11 cellular contexts compared by ENCODE assay signal in the genomic region with DNA sequence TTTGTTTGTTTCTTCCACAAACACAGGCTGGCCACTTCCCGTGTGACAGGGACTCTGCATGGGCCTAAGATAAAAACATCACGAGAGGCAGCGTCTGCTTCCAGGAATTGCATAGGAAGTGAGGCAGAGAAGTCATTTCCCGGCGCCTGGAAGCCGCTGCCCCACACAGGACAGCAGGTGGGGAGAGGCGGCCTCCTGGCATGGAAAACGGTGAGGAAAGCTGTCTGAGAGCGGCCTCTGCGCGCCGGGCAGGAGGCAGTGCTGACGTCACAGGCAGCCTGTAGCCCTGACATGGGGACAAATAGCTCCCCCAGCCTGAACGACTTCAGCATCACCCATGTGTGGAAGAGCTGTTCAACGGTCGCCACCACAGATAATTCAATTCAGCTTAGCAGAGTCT.
A peak's percentile ranks its signal among the peaks of the same experiment; 100 is the strongest.
DNase-seq lines count a peak whose midpoint lies in the region; ATAC-seq and TF ChIP-seq lines count a peak whose summit lies in the region.
"Had no signal": no experiment of that assay in that cellular context is flagged by ENCODE, and none has a peak within 500 bp of the region (broad histone marks: within the 10 kb centered on the region; RNA-seq: fewer than 3 reads in every experiment).

No MANE protein-coding gene starts in this region.

- WGBS in heart left ventricle, 4 donors = 20 to 38% (median 25%) methylated on average over 13 to 16 of the region's 16 CpGs

- intact Hi-C loops in heart left ventricle (cut with DNase I) = no loop called here

- peak overlapping the region; percentile 73 for H3K4me2 ChIP-seq in osteoblast (ENCODE audit: insufficient read depth, low read length)

- no peak for TF ChIP-seq CTCF in heart left ventricle (IDR thresholded peaks at IDR 0.05)
- no peak for TF ChIP-seq CTCF in osteoblast (IDR thresholded peaks at IDR 0.05; ENCODE audit: extremely low read depth, low read depth, low read length)

- H2AFZ ChIP-seq in osteoblast (ENCODE audit: low read length) = no peak overlapping the region

- no peaks in the 10 kb centered on the region for H3K36me3 Mint-ChIP-seq in activated naive CD4-positive, alpha-beta T cell treated with anti-CD3 and anti-CD28 coated beads, Interleukin-2, amount 50 U/mL, for 72 hours

- no peak for TF ChIP-seq POLR2A in heart left ventricle (IDR thresholded peaks at IDR 0.05)

- H3K4me3 ChIP-seq in heart left ventricle (peak overlapping the region in 5 of 12 donors; percentile 0 to 31 (median 2)), osteoblast (ENCODE audit: insufficient read depth, low read length) (no peak overlapping the region)

- H3K36me3 ChIP-seq in heart left ventricle (no peaks in the 10 kb centered on the region), osteoblast (ENCODE audit: insufficient read depth, low read length) (no peaks in the 10 kb centered on the region)

- peak; percentile 58 to 86 (median 66) for ATAC-seq in heart left ventricle
- ATAC-seq in HG03039 (IDR thresholded peaks at IDR 0.05; ENCODE audit: unreplicated experiment) = no peak
- ATAC-seq in activated naive CD4-positive, alpha-beta T cell treated with anti-CD3 and anti-CD28 coated beads, Interleukin-2, amount 50 U/mL, for 72 hours = no peak

- H3K27ac ChIP-seq in heart left ventricle = peak overlapping the region; percentile 12 to 86 (median 60)
- H3K27ac ChIP-seq in osteoblast (ENCODE audit: low read depth, low read length) = no peak overlapping the region

- H3K9me3 ChIP-seq in heart left ventricle (no peaks in the 10 kb centered on the region), osteoblast (ENCODE audit: low read depth, low read length) (no peaks in the 10 kb centered on the region)

- H3K27ac Mint-ChIP-seq in activated naive CD4-positive, alpha-beta T cell treated with anti-CD3 and anti-CD28 coated beads, Interleukin-2, amount 50 U/mL, for 72 hours = no peak overlapping the region
- H3K27ac Mint-ChIP-seq: stimulated activated naive CD8-positive, alpha-beta T cell treated with anti-CD3 and anti-CD28 coated beads, Interleukin-15, Interleukin-2, amounts not matched to agents 100 ng/mL and 50 ng/mL, for 24 hours had no signal

- H4K20me1 ChIP-seq in osteoblast (ENCODE audit: insufficient read depth, low read length) = no peaks in the 10 kb centered on the region

- H3K79me2 ChIP-seq in osteoblast (ENCODE audit: insufficient read depth, low read length) = no peaks in the 10 kb centered on the region

- peaks cover 0 to 56% (median 31%) of the 10 kb centered on the region in 12 donors for H3K4me1 ChIP-seq in heart left ventricle
- H3K4me1 ChIP-seq in osteoblast (ENCODE audit: insufficient read depth, low read length) = peaks cover 10% of the 10 kb centered on the region

- DNase-seq in GM03348 (ENCODE audit: low spot score) = peak; percentile 64
- peak; percentile 48 for DNase-seq in SK-N-DZ (ENCODE audit: low spot score)
- DNase-seq in heart left ventricle = peak; percentile 73 to 90 (median 77)
- DNase-seq in osteoblast (ENCODE audit: insufficient read length, low spot score, missing footprints) = peak; percentile 59
- DNase-seq in inferior parietal cortex (ENCODE audit: extremely low spot score) = no peak
- DNase-seq in activated naive CD4-positive, alpha-beta T cell treated with anti-CD3 and anti-CD28 coated beads, Interleukin-2, amount 50 U/mL, for 72 hours (ENCODE audit: low spot score in 2 of 2) = no peak
- no peak for DNase-seq in NCI-H748 (lab: John Stamatoyannopoulos, UW; ENCODE audit: unreplicated experiment)
- DNase-seq: effector CD4-positive, alpha-beta T cell; T-helper 9 cell had no signal

- H3K9me3 Mint-ChIP-seq in activated naive CD4-positive, alpha-beta T cell treated with anti-CD3 and anti-CD28 coated beads, Interleukin-2, amount 50 U/mL, for 72 hours = no peaks in the 10 kb centered on the region
- H3K9me3 Mint-ChIP-seq: stimulated activated naive CD8-positive, alpha-beta T cell treated with anti-CD3 and anti-CD28 coated beads, Interleukin-15, Interleukin-2, amounts not matched to agents 100 ng/mL and 50 ng/mL, for 24 hours had no signal

- H3K27me3 ChIP-seq in heart left ventricle (no peaks in the 10 kb centered on the region), osteoblast (ENCODE audit: insufficient read depth, low read length) (peaks cover 12% of the 10 kb centered on the region)

Comparison
In these comparisons a context has a peak if more than half of its experiments do, and no peak if none do; other contexts are left out.
1. DNase-seq: peak in GM03348 (single experiment), SK-N-DZ (single experiment), heart left ventricle (5 of 5) and osteoblast (single experiment); none in inferior parietal cortex (single experiment), activated naive CD4-positive, alpha-beta T cell treated with anti-CD3 and anti-CD28 coated beads, Interleukin-2, amount 50 U/mL, for 72 hours (0 of 2) and NCI-H748 (single experiment).
2. ATAC-seq: peak in heart left ventricle (4 of 4); none in HG03039 (single experiment) and activated naive CD4-positive, alpha-beta T cell treated with anti-CD3 and anti-CD28 coated beads, Interleukin-2, amount 50 U/mL, for 72 hours (0 of 2).